Comparison of ENCODE assay signal across 22 cellular contexts in genomic region chr2:39867268-39867667, GRCh38.
"Had no signal": no experiment of that assay in that cellular context is flagged by ENCODE, and none has a peak within 500 bp of the region (broad histone marks: within the 10 kb centered on the region; RNA-seq: fewer than 3 reads in every experiment).

No MANE protein-coding gene starts in this region.

- H3K27ac Mint-ChIP-seq: IgD-negative memory B cell had no signal

- H3K4me2 ChIP-seq: KMS-11 had no signal

- H3K4me3 ChIP-seq: K562 had no signal

- H3K36me3 Mint-ChIP-seq: IgD-negative memory B cell had no signal

- H3K27ac ChIP-seq: KMS-11, RWPE1 had no signal

- H3K4me1 Mint-ChIP-seq: IgD-negative memory B cell had no signal

- DNase-seq: Kasumi-1, MV-4-11, NCI-H1048, NCI-H1105 treated with DMSO at 0.1 percent for 48 hours, NCI-H1417 treated with DMSO at 0.1 percent for 48 hours, NCI-H146, NCI-H1694 treated with DMSO at 0.1 percent for 48 hours, NCI-H2029, NCI-H2081 treated with DMSO at 0.1 percent for 48 hours, NCI-H2171, NCI-H226, NCI-H446, NCI-H510A, NCI-H524 treated with DMSO at 0.1 percent for 48 hours, NCI-H69, NCI-H774, SHP77 had no signal

- ATAC-seq: K562, SK-N-SH treated with all-trans-retinoic acid at 6 μM for 48 hours had no signal
